Comparison of ENCODE assay signal across 13 cellular contexts in genomic region chr2:46846454-46846990, GRCh38.
A peak's percentile ranks its signal among the peaks of the same experiment; 100 is the strongest.
DNase-seq lines count a peak whose midpoint lies in the region; ATAC-seq, FAIRE-seq and TF ChIP-seq lines count a peak whose summit lies in the region.
"Had no signal": no experiment of that assay in that cellular context is flagged by ENCODE, and none has a peak within 500 bp of the region (broad histone marks: within the 10 kb centered on the region; RNA-seq: fewer than 3 reads in every experiment).

No MANE protein-coding gene starts in this region.

- H3K27me3 ChIP-seq in right cardiac atrium (ENCODE audit: control insufficient read depth, insufficient read depth): no peaks in the 10 kb centered on the region
- H3K27me3 ChIP-seq in pancreas: no peaks in the 10 kb centered on the region
- H3K27me3 ChIP-seq in MM.1S (replicated peaks; ENCODE audit: insufficient read depth, low read length): peaks cover 32% of the 10 kb centered on the region
- H3K27me3 ChIP-seq: dorsolateral prefrontal cortex had no signal

- no peak overlapping the region for H3K4me2 ChIP-seq in MM.1S (ENCODE audit: low read depth, low read length)

- H3K9ac ChIP-seq in MM.1S (ENCODE audit: low read length): no peak overlapping the region

- H3F3A ChIP-seq in MM.1S (ENCODE audit: insufficient read depth, low read length): no peaks in the 10 kb centered on the region

- FAIRE-seq in pancreas (lab: Jason Lieb, UNC): no peak

- no peak for TF ChIP-seq CTCF in fibroblast of mammary gland (conservative IDR thresholded peaks at IDR 0.05; ENCODE audit: control insufficient read depth, insufficient read depth, low read depth, low read length)
- no peak for TF ChIP-seq CTCF in pancreas (IDR thresholded peaks at IDR 0.05)
- TF ChIP-seq CTCF in MM.1S (IDR thresholded peaks at IDR 0.05; ENCODE audit: low read length): no peak

- no peak overlapping the region for H2AFZ ChIP-seq in MM.1S (ENCODE audit: low read length)

- no peak for ATAC-seq in right cardiac atrium
- ATAC-seq in Right ventricle myocardium superior (ENCODE audit: poor library complexity): no peak
- ATAC-seq in pancreas: peak in 2 of 4 donors; percentile 3 to 4

- intact Hi-C loops in right cardiac atrium (cut with DNase I): loop anchor here in 1 of 4 donors (5.0 kb wide), 1 partner anchor 34 kb away; no protein-coding TSS in a partner anchor
- intact Hi-C loops in Right ventricle myocardium superior (cut with DNase I): loop anchor here (5.0 kb wide), 1 partner anchor 34 kb away; no protein-coding TSS in a partner anchor
- intact Hi-C loops in pancreas (cut with DNase I): no loop called here

- H3K4me1 ChIP-seq in right cardiac atrium (ENCODE audit: control insufficient read depth, insufficient read depth, low read length) (peaks cover 44% of the 10 kb centered on the region), pancreas (peaks cover 45 to 59% (median 51%) of the 10 kb centered on the region in 3 donors), MM.1S (ENCODE audit: low read length) (no peaks in the 10 kb centered on the region)

- 55% methylated on average over 5 of the region's 5 CpGs for WGBS in right cardiac atrium
- 29 to 33% methylated on average over 5 of the region's 5 CpGs for WGBS in pancreas, 2 donors

- H3K4me3 ChIP-seq in right cardiac atrium (ENCODE audit: low read length) (no peak overlapping the region), fibroblast of mammary gland (ENCODE audit: control insufficient read depth, low read depth, low read length) (no peak overlapping the region), pancreas (no peak overlapping the region), MM.1S (ENCODE audit: low read length) (no peak overlapping the region)
- H3K4me3 ChIP-seq: dorsolateral prefrontal cortex had no signal

- H3K36me3 ChIP-seq in pancreas (no peaks in the 10 kb centered on the region), MM.1S (replicated peaks; ENCODE audit: insufficient read depth, low read length) (no peaks in the 10 kb centered on the region)

- DNase-seq in right cardiac atrium: no peak
- no peak for DNase-seq in Right ventricle myocardium superior
- DNase-seq in fibroblast of mammary gland (ENCODE audit: low read depth): peak; percentile 58
- DNase-seq in pancreas: no peak
- DNase-seq in MM.1S: no peak
- DNase-seq in mesenteric fat pad (ENCODE audit: low spot score): no peak
- no peak for DNase-seq in NCI-H2171 (lab: John Stamatoyannopoulos, UW)
- DNase-seq in iPS-NIHi7 (ENCODE audit: extremely low spot score): no peak
- DNase-seq: activated CD4-positive, alpha-beta T cell treated with anti-CD3 and anti-CD28 coated beads for 4 hours; activated gamma-delta T cell; GF-D8; NCI-H2227 treated with DMSO at 0.1 percent for 48 hours had no signal

- H3K27ac ChIP-seq in right cardiac atrium (ENCODE audit: low read length): peak overlapping the region; percentile 97
- H3K27ac ChIP-seq in pancreas: peak overlapping the region; percentile 64 to 89 (median 76)
- no peak overlapping the region for H3K27ac ChIP-seq in MM.1S (ENCODE audit: low read length)

- H3K79me2 ChIP-seq in MM.1S (ENCODE audit: low read length): no peaks in the 10 kb centered on the region

- H4K20me1 ChIP-seq in MM.1S (ENCODE audit: insufficient read depth, low read length): no peaks in the 10 kb centered on the region

- H3K9me2 ChIP-seq in MM.1S (replicated peaks; ENCODE audit: insufficient read depth, low read length): no peaks in the 10 kb centered on the region

- H3K9me3 ChIP-seq in right cardiac atrium (ENCODE audit: control insufficient read depth, low read length) (no peaks in the 10 kb centered on the region), pancreas (no peaks in the 10 kb centered on the region), MM.1S (replicated peaks; ENCODE audit: insufficient read depth, low read length) (no peaks in the 10 kb centered on the region)
